In the genomic region with DNA sequence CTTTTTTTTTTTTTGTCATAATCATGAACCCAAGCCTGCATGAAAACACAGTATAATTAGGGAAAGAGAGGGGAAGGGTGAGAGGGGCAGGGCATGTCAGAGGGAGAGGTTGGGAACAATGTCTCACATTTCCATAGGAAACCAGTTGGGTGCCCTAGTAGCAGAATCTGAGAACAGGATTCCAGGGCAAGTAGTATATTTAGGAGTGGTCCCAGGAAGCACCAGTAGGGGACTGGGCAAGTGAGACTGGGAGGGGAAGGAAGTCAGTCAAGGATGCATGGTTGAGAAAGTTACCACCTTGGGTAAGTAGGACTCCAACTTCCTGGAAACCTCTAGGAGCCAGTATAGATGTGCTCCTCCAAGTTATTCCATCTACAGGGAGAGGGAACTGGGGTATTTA, we compare ENCODE assay signal across 14 cellular contexts.
"Had no signal": no experiment of that assay in that cellular context is flagged by ENCODE, and none has a peak within 500 bp of the region (broad histone marks: within the 10 kb centered on the region; RNA-seq: fewer than 3 reads in every experiment).

No MANE protein-coding gene starts in this region.

- H3K27ac ChIP-seq: esophagus squamous epithelium, ovary, right atrium auricular region, sigmoid colon, skin epidermis, stomach had no signal

- DNase-seq: effector memory CD8-positive, alpha-beta T cell; esophagus squamous epithelium; left colon; mesenchymal stem cell; naive thymus-derived CD8-positive, alpha-beta T cell; ovary; sigmoid colon; stimulated activated CD4-positive, alpha-beta T cell treated with anti-CD3 and anti-CD28 coated beads, Interleukin-12 subunit alpha, Interleukin-12 subunit beta, amount 100 ng/mL, for 4 hours; stimulated activated naive CD4-positive, alpha-beta T cell; stomach had no signal

- H3K36me3 ChIP-seq: esophagus squamous epithelium, ovary, right atrium auricular region, sigmoid colon, stomach had no signal

- H3K9me3 ChIP-seq: esophagus squamous epithelium, ovary, right atrium auricular region, sigmoid colon, stomach had no signal

- H3K27me3 ChIP-seq: ovary, right atrium auricular region, sigmoid colon, stomach had no signal

- ATAC-seq: effector memory CD8-positive, alpha-beta T cell; left colon; left ventricle myocardium superior; naive thymus-derived CD8-positive, alpha-beta T cell had no signal

- H3K4me1 ChIP-seq: right atrium auricular region, sigmoid colon had no signal

- H3K4me3 ChIP-seq: esophagus squamous epithelium, lung, ovary, right atrium auricular region, sigmoid colon, skin epidermis, stomach had no signal
